ENCODE assay signal across 18 cellular contexts in genomic region chr12:48782457-48783395, GRCh38. TPM values are rescaled to one million over a fixed set of nuclear protein-coding genes. Genes with fewer than 3 reads are reported as not detected.
DNase-seq lines count a peak whose midpoint lies in the region; ATAC-seq and TF ChIP-seq lines count a peak whose summit lies in the region.
"Had no signal": no experiment of that assay in that cellular context is flagged by ENCODE, and none has a peak within 500 bp of the region (broad histone marks: within the 10 kb centered on the region; RNA-seq: fewer than 3 reads in every experiment).

No MANE protein-coding gene starts in this region.

- intact Hi-C loops in dorsolateral prefrontal cortex (cut with DNase I): no loop called here

- H3K4me2 ChIP-seq in mesenchymal stem cell (ENCODE audit: low read length, poor library complexity, severe bottlenecking): no peak overlapping the region

- H3K14ac ChIP-seq in mesenchymal stem cell (ENCODE audit: low read length in 2 of 2): peak overlapping the region in 1 of 2 experiments; percentile 21

- peaks cover 35% of the 10 kb centered on the region for H3K79me1 ChIP-seq in mesenchymal stem cell (replicated peaks; ENCODE audit: low read length, poor library complexity, severe bottlenecking)

- no peak overlapping the region for H2AFZ ChIP-seq in mesenchymal stem cell (ENCODE audit: low read depth, low read length)

- peaks cover 8% of the 10 kb centered on the region for H3K4me1 Mint-ChIP-seq in stimulated activated naive CD8-positive, alpha-beta T cell treated with anti-CD3 and anti-CD28 coated beads, Interleukin-15, amount 100 ng/mL, for 72 hours
- peaks cover 69% of the 10 kb centered on the region for H3K4me1 Mint-ChIP-seq in chondrocyte (ENCODE audit: low read depth)
- no peaks in the 10 kb centered on the region for H3K4me1 Mint-ChIP-seq in activated CD8-positive, alpha-beta T cell treated with anti-CD3 and anti-CD28 coated beads, Interleukin-2, amount 10 ng/mL, durations not matched to agents 7 days and 5 days (ENCODE audit: low read depth)
- no peaks in the 10 kb centered on the region for H3K4me1 Mint-ChIP-seq in activated T-cell treated with anti-CD3 and anti-CD28 coated beads, Interleukin-2, amount 50 U/mL, for 72 hours (ENCODE audit: low read depth)

- H3K18ac ChIP-seq in mesenchymal stem cell (ENCODE audit: low read depth in 1 of 2, low read length in 2 of 2): no peak overlapping the region

- H3K4me3 Mint-ChIP-seq in stimulated activated naive CD8-positive, alpha-beta T cell treated with anti-CD3 and anti-CD28 coated beads, Interleukin-15, amount 100 ng/mL, for 72 hours: no peak overlapping the region
- H3K4me3 Mint-ChIP-seq in chondrocyte (ENCODE audit: unreplicated experiment): no peak overlapping the region
- no peak overlapping the region for H3K4me3 Mint-ChIP-seq in activated CD8-positive, alpha-beta T cell treated with anti-CD3 and anti-CD28 coated beads, Interleukin-2, amount 10 ng/mL, durations not matched to agents 7 days and 5 days
- no peak overlapping the region for H3K4me3 Mint-ChIP-seq in activated T-cell treated with anti-CD3 and anti-CD28 coated beads, Interleukin-2, amount 50 U/mL, for 72 hours
- H3K4me3 Mint-ChIP-seq: CD14-positive monocyte had no signal

- peaks cover 7% of the 10 kb centered on the region for H3K36me3 Mint-ChIP-seq in chondrocyte (ENCODE audit: low read depth)
- H3K36me3 Mint-ChIP-seq in activated CD8-positive, alpha-beta T cell treated with anti-CD3 and anti-CD28 coated beads, Interleukin-2, amount 10 ng/mL, durations not matched to agents 7 days and 5 days (ENCODE audit: low read depth): no peaks in the 10 kb centered on the region
- H3K36me3 Mint-ChIP-seq in activated T-cell treated with anti-CD3 and anti-CD28 coated beads, Interleukin-2, amount 50 U/mL, for 72 hours (ENCODE audit: insufficient read depth in 2 of 2): no peaks in the 10 kb centered on the region
- H3K36me3 Mint-ChIP-seq: CD14-positive monocyte had no signal

- H3K27me3 Mint-ChIP-seq in stimulated activated naive CD8-positive, alpha-beta T cell treated with anti-CD3 and anti-CD28 coated beads, Interleukin-15, amount 100 ng/mL, for 72 hours: peaks cover 47% of the 10 kb centered on the region
- no peaks in the 10 kb centered on the region for H3K27me3 Mint-ChIP-seq in chondrocyte (ENCODE audit: low read depth)
- H3K27me3 Mint-ChIP-seq in activated CD8-positive, alpha-beta T cell treated with anti-CD3 and anti-CD28 coated beads, Interleukin-2, amount 10 ng/mL, durations not matched to agents 7 days and 5 days (ENCODE audit: low read depth): peaks cover 30% of the 10 kb centered on the region
- H3K27me3 Mint-ChIP-seq in activated T-cell treated with anti-CD3 and anti-CD28 coated beads, Interleukin-2, amount 50 U/mL, for 72 hours (ENCODE audit: low read depth): peaks cover 27% of the 10 kb centered on the region

- H3K27me3 ChIP-seq in mesenchymal stem cell (ENCODE audit: control insufficient read depth in 1 of 2, insufficient read depth in 1 of 2, low read length in 2 of 2) (no peaks in the 10 kb centered on the region), dorsolateral prefrontal cortex (no peaks in the 10 kb centered on the region)
- H3K27me3 ChIP-seq: SJSA1 had no signal

- DNase-seq in stimulated activated naive CD8-positive, alpha-beta T cell treated with anti-CD3 and anti-CD28 coated beads, Interleukin-15, amount 100 ng/mL, for 72 hours: no peak
- DNase-seq in stimulated activated naive CD8-positive, alpha-beta T cell treated with anti-CD3 and anti-CD28 coated beads, Interleukin-15, Interleukin-2, amounts not matched to agents 100 U/mL and 50 U/mL, for 24 hours: no peak
- peak; percentile 83 for DNase-seq in chondrocyte (ENCODE audit: low spot score)
- no peak for DNase-seq in mesenchymal stem cell
- DNase-seq in CD1c-positive myeloid dendritic cell (ENCODE audit: extremely low spot score): no peak
- no peak for DNase-seq in activated CD8-positive, alpha-beta T cell treated with anti-CD3 and anti-CD28 coated beads, Interleukin-2, amount 10 ng/mL, durations not matched to agents 7 days and 5 days
- no peak for DNase-seq in dorsolateral prefrontal cortex
- DNase-seq in activated T-cell treated with anti-CD3 and anti-CD28 coated beads, Interleukin-2, amount 50 U/mL, for 72 hours: no peak
- DNase-seq: DMS 273 treated with DMSO at 0.1 percent for 48 hours, DND-41, IMR-90, NCI-H1417, NCI-H187, NCI-H226, NCI-H524 treated with DMSO at 0.1 percent for 48 hours had no signal

- no peak overlapping the region for H3K23ac ChIP-seq in mesenchymal stem cell (ENCODE audit: low read length in 2 of 2)

- H3K4ac ChIP-seq in mesenchymal stem cell (ENCODE audit: low read depth in 1 of 2, low read length in 2 of 2): no peak overlapping the region

- H3K27ac Mint-ChIP-seq in stimulated activated naive CD8-positive, alpha-beta T cell treated with anti-CD3 and anti-CD28 coated beads, Interleukin-15, amount 100 ng/mL, for 72 hours: peak overlapping the region in 1 of 2 donors; percentile 30
- no peak overlapping the region for H3K27ac Mint-ChIP-seq in chondrocyte (ENCODE audit: unreplicated experiment)
- no peak overlapping the region for H3K27ac Mint-ChIP-seq in activated CD8-positive, alpha-beta T cell treated with anti-CD3 and anti-CD28 coated beads, Interleukin-2, amount 10 ng/mL, durations not matched to agents 7 days and 5 days
- H3K27ac Mint-ChIP-seq in activated T-cell treated with anti-CD3 and anti-CD28 coated beads, Interleukin-2, amount 50 U/mL, for 72 hours: no peak overlapping the region
- H3K27ac Mint-ChIP-seq: CD14-positive monocyte had no signal

- peaks cover 18 to 34% of the 10 kb centered on the region in 2 experiments for H3K36me3 ChIP-seq in mesenchymal stem cell (ENCODE audit: control insufficient read depth in 1 of 2, insufficient read depth in 2 of 2, low read depth in 1 of 2, low read length in 2 of 2)

- 81% methylated on average over 56 of the region's 63 CpGs for WGBS in mesenchymal stem cell

- H3K9me3 Mint-ChIP-seq in stimulated activated naive CD8-positive, alpha-beta T cell treated with anti-CD3 and anti-CD28 coated beads, Interleukin-15, amount 100 ng/mL, for 72 hours: no peaks in the 10 kb centered on the region
- H3K9me3 Mint-ChIP-seq in chondrocyte (ENCODE audit: low read depth): no peaks in the 10 kb centered on the region
- no peaks in the 10 kb centered on the region for H3K9me3 Mint-ChIP-seq in activated CD8-positive, alpha-beta T cell treated with anti-CD3 and anti-CD28 coated beads, Interleukin-2, amount 10 ng/mL, durations not matched to agents 7 days and 5 days (ENCODE audit: insufficient read depth)
- H3K9me3 Mint-ChIP-seq in activated T-cell treated with anti-CD3 and anti-CD28 coated beads, Interleukin-2, amount 50 U/mL, for 72 hours: no peaks in the 10 kb centered on the region

- no peak overlapping the region for H2AK5ac ChIP-seq in mesenchymal stem cell (ENCODE audit: low read length, severe bottlenecking)

- H2BK12ac ChIP-seq in mesenchymal stem cell (ENCODE audit: low read length in 2 of 2): no peak overlapping the region

- POLR2A ChIA-PET in activated CD8-positive, alpha-beta T cell treated with anti-CD3 and anti-CD28 coated beads, Interleukin-2, amount 10 ng/mL, durations not matched to agents 7 days and 5 days (lab: Charles Lee): no interaction called here

- peak; percentile 26 for ATAC-seq in stimulated activated naive CD8-positive, alpha-beta T cell treated with anti-CD3 and anti-CD28 coated beads, Interleukin-15, amount 100 ng/mL, for 72 hours
- no peak for ATAC-seq in stimulated activated naive CD8-positive, alpha-beta T cell treated with anti-CD3 and anti-CD28 coated beads, Interleukin-15, Interleukin-2, amounts not matched to agents 100 U/mL and 50 U/mL, for 24 hours
- no peak for ATAC-seq in activated CD8-positive, alpha-beta T cell treated with anti-CD3 and anti-CD28 coated beads, Interleukin-2, amount 10 ng/mL, durations not matched to agents 7 days and 5 days
- ATAC-seq in activated T-cell treated with anti-CD3 and anti-CD28 coated beads, Interleukin-2, amount 50 U/mL, for 72 hours (replicated peaks in 1 of 2): no peak

- TF ChIP-seq CTCF in chondrocyte (IDR thresholded peaks at IDR 0.05) (no peak), dorsolateral prefrontal cortex (IDR thresholded peaks at IDR 0.05 in 54 of 56, conservative IDR thresholded peaks at IDR 0.05 in 2 of 56; ENCODE audit: low read depth in 1 of 56, partially characterized antibody in 56 of 56) (no peak)

- H3K4me1 ChIP-seq in mesenchymal stem cell (ENCODE audit: control insufficient read depth, insufficient read depth, low read depth, low read length): peaks cover 48% of the 10 kb centered on the region

- no peaks in the 10 kb centered on the region for H3K9me3 ChIP-seq in mesenchymal stem cell (ENCODE audit: control insufficient read depth, low read length)
- H3K9me3 ChIP-seq: SJSA1 had no signal

- H2BK5ac ChIP-seq in mesenchymal stem cell (ENCODE audit: low read depth, low read length, poor library complexity, severe bottlenecking): no peak overlapping the region

- no peak overlapping the region for H3K4me3 ChIP-seq in mesenchymal stem cell (ENCODE audit: insufficient read depth in 1 of 2, low read depth in 1 of 2, low read length in 2 of 2)
- H3K4me3 ChIP-seq in dorsolateral prefrontal cortex: no peak overlapping the region
- H3K4me3 ChIP-seq: SJSA1 had no signal

- CTCF ChIA-PET in activated CD8-positive, alpha-beta T cell treated with anti-CD3 and anti-CD28 coated beads, Interleukin-2, amount 10 ng/mL, durations not matched to agents 7 days and 5 days (lab: Charles Lee): interaction anchor here (0.7 kb wide), 1 partner anchor 12 kb away, joined by 4 read pairs; no protein-coding TSS in a partner anchor

- H2BK120ac ChIP-seq in mesenchymal stem cell (ENCODE audit: low read depth, low read length): no peak overlapping the region

- H3K9ac ChIP-seq in mesenchymal stem cell (ENCODE audit: low read length): no peak overlapping the region

- peak overlapping the region; percentile 64 for H4K91ac ChIP-seq in mesenchymal stem cell (ENCODE audit: low read length)

- H3K27ac ChIP-seq in mesenchymal stem cell (ENCODE audit: low read length, poor library complexity, severe bottlenecking): no peak overlapping the region
- H3K27ac ChIP-seq in dorsolateral prefrontal cortex: no peak overlapping the region
- H3K27ac ChIP-seq: HL-60, SJSA1 had no signal

- peak overlapping the region; percentile 38 for H4K8ac ChIP-seq in mesenchymal stem cell (ENCODE audit: low read length)

- no peak overlapping the region for H2BK15ac ChIP-seq in mesenchymal stem cell (ENCODE audit: low read depth, poor library complexity, severe bottlenecking)

RNA-seq across cellular contexts. Expression of gene ADCY6, which starts 6.2 kb away (rescaled TPM):
- 54.9 to 57.6 TPM (median 57.2 TPM) in 3 replicates for total RNA-seq in chondrocyte
- 23.9 TPM for polyA plus RNA-seq in mesenchymal stem cell (2013, experiment 1 of 2)
- 21.9 TPM for polyA plus RNA-seq in mesenchymal stem cell (2013, experiment 2 of 2)
- total RNA-seq in activated CD8-positive, alpha-beta T cell treated with anti-CD3 and anti-CD28 coated beads, Interleukin-2, amount 10 ng/mL, durations not matched to agents 7 days and 5 days: under 1 TPM; 0.18 to 0.37 TPM
- 10 to 100 TPM; 22.3 to 85.6 (median 50.9) TPM for total RNA-seq in dorsolateral prefrontal cortex
- total RNA-seq in activated T-cell treated with anti-CD3 and anti-CD28 coated beads, Interleukin-2, amount 50 U/mL, for 72 hours: under 1 TPM; 0.67 to 0.79 TPM

RNA-seq across cellular contexts. Expression of gene CACNB3, which starts 35.6 kb away (rescaled TPM):
- total RNA-seq in chondrocyte (57.5 to 72.6 TPM (median 69.5 TPM) in 3 replicates), dorsolateral prefrontal cortex (100 to 1,000 TPM in 45 of 120 experiments, 10 to 100 TPM in 75; 26.9 to 136 (median 93.2) TPM)
- 43.5 TPM for polyA plus RNA-seq in mesenchymal stem cell (2013, experiment 1 of 2)
- polyA plus RNA-seq in mesenchymal stem cell (2013, experiment 2 of 2): 45.6 TPM
- 10 to 100 TPM; 10.5 to 13.1 TPM for total RNA-seq in activated CD8-positive, alpha-beta T cell treated with anti-CD3 and anti-CD28 coated beads, Interleukin-2, amount 10 ng/mL, durations not matched to agents 7 days and 5 days
- total RNA-seq in activated T-cell treated with anti-CD3 and anti-CD28 coated beads, Interleukin-2, amount 50 U/mL, for 72 hours: 10 to 100 TPM; 15.1 to 16.5 TPM

Comparison
In these comparisons a context has a peak if more than half of its experiments do, and no peak if none do; other contexts are left out.
1. RNA of gene ADCY6, which starts 6.2 kb away (total RNA-seq): 54.9 to 57.6 TPM in chondrocyte and 22.3 to 85.6 TPM in dorsolateral prefrontal cortex; 0.67 to 0.79 TPM in activated T-cell treated with anti-CD3 and anti-CD28 coated beads, Interleukin-2, amount 50 U/mL, for 72 hours and 0.18 to 0.37 TPM in activated CD8-positive, alpha-beta T cell treated with anti-CD3 and anti-CD28 coated beads, Interleukin-2, amount 10 ng/mL, durations not matched to agents 7 days and 5 days; every median in the first group is over 10 times any median in the second.